8 cellular contexts compared by ENCODE assay signal in the genomic region with DNA sequence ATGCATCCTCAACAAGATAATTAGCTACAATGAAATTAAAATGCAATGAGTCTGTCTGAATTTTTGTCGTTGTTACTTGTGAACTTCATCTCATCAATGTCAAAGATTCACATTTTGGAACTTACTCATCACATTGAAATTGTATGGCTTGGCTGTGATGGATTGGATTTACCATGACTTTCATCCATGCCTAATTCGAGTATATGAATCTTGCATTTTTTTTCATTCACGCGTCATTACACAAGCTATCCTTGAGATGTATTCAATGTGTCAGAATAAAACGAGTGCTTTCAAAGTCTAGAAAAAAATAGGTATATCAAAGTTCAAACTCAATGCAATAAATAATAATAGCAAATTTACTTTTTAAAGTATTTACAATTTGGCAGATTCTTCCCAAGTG.
"Had no signal": no experiment of that assay in that cellular context is flagged by ENCODE, and none has a peak within 500 bp of the region (broad histone marks: within the 10 kb centered on the region; RNA-seq: fewer than 3 reads in every experiment).

No MANE protein-coding gene starts in this region.

- H3K4me2 ChIP-seq: KMS-11 had no signal

- H3K9me3 Mint-ChIP-seq: H9 had no signal

- H3K4me3 Mint-ChIP-seq: H9, IgD-negative memory B cell had no signal

- H3K4me1 Mint-ChIP-seq: H9, IgD-negative memory B cell had no signal

- H3K36me3 Mint-ChIP-seq: IgD-negative memory B cell had no signal

- H3K9ac ChIP-seq: KMS-11 had no signal

- H3K27ac ChIP-seq: HL-60, KMS-11 had no signal

- ATAC-seq: HepG2 had no signal

- DNase-seq: GOT3, H9, HCEC 1CT, KBM-7 had no signal

- FAIRE-seq: HepG2 had no signal

- H3K27ac Mint-ChIP-seq: H9, IgD-negative memory B cell had no signal
